9 cellular contexts compared by ENCODE assay signal in genomic region chr21:31201548-31201947, GRCh38.
DNase-seq lines count a peak whose midpoint lies in the region; ATAC-seq and TF ChIP-seq lines count a peak whose summit lies in the region.
"Had no signal": no experiment of that assay in that cellular context is flagged by ENCODE, and none has a peak within 500 bp of the region (broad histone marks: within the 10 kb centered on the region; RNA-seq: fewer than 3 reads in every experiment).

No MANE protein-coding gene starts in this region.

- DNase-seq in MV-4-11 (lab: John Stamatoyannopoulos, UW): peak; percentile 96
- DNase-seq in stimulated activated naive B cell treated with anti-CD40 and anti-IgM and Interleukin-4, amounts not matched to agents 10 μg/mL and 1 μg/mL and 100 μg/mL, for 72 hours: peak; percentile 41
- DNase-seq in erythroblast (lab: John Stamatoyannopoulos, UW): no peak
- DNase-seq in KG1 (lab: John Stamatoyannopoulos, UW): no peak
- DNase-seq in DMS153 treated with DMSO at 0.1 percent for 48 hours (lab: John Stamatoyannopoulos, UW; ENCODE audit: unreplicated experiment): no peak
- DNase-seq in T-helper 9 cell: no peak

- ATAC-seq in GM19395 (IDR thresholded peaks at IDR 0.05; ENCODE audit: unreplicated experiment) (peak; percentile 76), gastroesophageal sphincter (peak; percentile 93)
- peak; percentile 95 to 96 for ATAC-seq in stimulated activated naive B cell treated with anti-CD40 and anti-IgM and Interleukin-4, amounts not matched to agents 10 μg/mL and 1 μg/mL and 100 μg/mL, for 72 hours (replicated peaks)

- peak overlapping the region; percentile 27 for H3K27ac Mint-ChIP-seq in stimulated activated naive B cell treated with anti-CD40 and anti-IgM and Interleukin-4, amounts not matched to agents 10 μg/mL and 1 μg/mL and 100 μg/mL, for 72 hours
- H3K27ac Mint-ChIP-seq: activated naive CD8-positive, alpha-beta T cell had no signal

- no peak overlapping the region for H3K4me3 ChIP-seq in gastroesophageal sphincter

- no peaks in the 10 kb centered on the region for H3K9me3 Mint-ChIP-seq in stimulated activated naive B cell treated with anti-CD40 and anti-IgM and Interleukin-4, amounts not matched to agents 10 μg/mL and 1 μg/mL and 100 μg/mL, for 72 hours

- H3K27me3 Mint-ChIP-seq in stimulated activated naive B cell treated with anti-CD40 and anti-IgM and Interleukin-4, amounts not matched to agents 10 μg/mL and 1 μg/mL and 100 μg/mL, for 72 hours: no peaks in the 10 kb centered on the region
- H3K27me3 Mint-ChIP-seq: activated naive CD8-positive, alpha-beta T cell had no signal

- no peaks in the 10 kb centered on the region for H3K36me3 ChIP-seq in gastroesophageal sphincter

- peaks cover 7 to 9% of the 10 kb centered on the region in 2 donors for H3K36me3 Mint-ChIP-seq in stimulated activated naive B cell treated with anti-CD40 and anti-IgM and Interleukin-4, amounts not matched to agents 10 μg/mL and 1 μg/mL and 100 μg/mL, for 72 hours

- peak overlapping the region; percentile 57 to 64 for H3K4me3 Mint-ChIP-seq in stimulated activated naive B cell treated with anti-CD40 and anti-IgM and Interleukin-4, amounts not matched to agents 10 μg/mL and 1 μg/mL and 100 μg/mL, for 72 hours
- H3K4me3 Mint-ChIP-seq: activated naive CD8-positive, alpha-beta T cell had no signal

- no peak for TF ChIP-seq EP300 in gastroesophageal sphincter (IDR thresholded peaks at IDR 0.05)

- no peak for TF ChIP-seq CTCF in gastroesophageal sphincter (IDR thresholded peaks at IDR 0.05)

- WGBS in gastroesophageal sphincter (ENCODE audit: low coverage in 1 of 2), 2 donors: 37 to 69% methylated on average over 3 of the region's 3 CpGs

- H3K4me1 Mint-ChIP-seq in stimulated activated naive B cell treated with anti-CD40 and anti-IgM and Interleukin-4, amounts not matched to agents 10 μg/mL and 1 μg/mL and 100 μg/mL, for 72 hours: peaks cover 9 to 43% of the 10 kb centered on the region in 2 donors

- peaks cover 7% of the 10 kb centered on the region for H3K27me3 ChIP-seq in gastroesophageal sphincter

- H3K27ac ChIP-seq in gastroesophageal sphincter: peak overlapping the region in 3 of 4 donors; percentile 28 to 68 (median 68)

- no peaks in the 10 kb centered on the region for H3K4me1 ChIP-seq in gastroesophageal sphincter

- H3K9me3 ChIP-seq in gastroesophageal sphincter: no peaks in the 10 kb centered on the region

- TF ChIP-seq POLR2A in gastroesophageal sphincter (IDR thresholded peaks at IDR 0.05) (no peak), erythroblast (IDR thresholded peaks at IDR 0.05; ENCODE audit: low read length) (no peak)

Comparison
In these comparisons a context has a peak if more than half of its experiments do, and no peak if none do; other contexts are left out.
1. DNase-seq: peak in MV-4-11 (single experiment) and stimulated activated naive B cell treated with anti-CD40 and anti-IgM and Interleukin-4, amounts not matched to agents 10 μg/mL and 1 μg/mL and 100 μg/mL, for 72 hours (single experiment); none in erythroblast (0 of 2), KG1 (single experiment), DMS153 treated with DMSO at 0.1 percent for 48 hours (single experiment) and T-helper 9 cell (single experiment).
2. Peak in every context shown above with its lines, with median percentiles within 50 percentile points of each other: ATAC-seq.